In the genomic region with DNA sequence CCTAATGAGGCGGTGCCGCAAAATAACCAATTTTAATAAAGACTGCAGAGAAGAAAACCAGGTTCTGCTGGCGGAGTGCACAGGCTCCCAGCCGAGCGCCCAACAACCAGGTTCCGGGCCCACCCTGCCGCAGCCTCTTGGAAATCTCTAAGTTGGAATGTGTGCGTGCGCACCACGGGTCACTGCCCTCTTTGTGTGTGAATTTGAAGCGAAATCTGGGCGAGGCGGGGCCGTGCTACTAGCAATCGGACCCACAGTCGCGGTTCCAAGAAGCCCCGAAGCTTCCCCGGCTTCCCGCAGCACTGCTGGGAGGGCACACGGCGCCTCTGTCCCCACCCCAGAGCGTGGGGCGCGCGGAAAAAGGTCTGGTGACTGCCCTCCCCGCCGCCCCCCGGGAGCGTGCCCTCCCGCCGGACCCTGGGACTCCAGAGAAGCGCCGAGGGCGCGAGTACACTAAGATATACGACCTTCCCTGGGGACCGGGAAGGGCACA, we compare ENCODE assay signal across 8 cellular contexts. TPM values are rescaled to one million over a fixed set of nuclear protein-coding genes. Genes with fewer than 3 reads are reported as not detected.
DNase-seq lines count a peak whose midpoint lies in the region; TF ChIP-seq lines count a peak whose summit lies in the region.

No MANE protein-coding gene starts in this region.

- peaks cover 71% of the 10 kb centered on the region for H3K4me1 ChIP-seq in mononuclear cell (ENCODE audit: insufficient read depth, low read length)
- H3K4me1 ChIP-seq in suprapubic skin, result peaks cover 62% of the 10 kb centered on the region

- no peaks in the 10 kb centered on the region for H3K27me3 ChIP-seq in mononuclear cell (ENCODE audit: insufficient read depth, low read length)
- no peaks in the 10 kb centered on the region for H3K27me3 ChIP-seq in suprapubic skin

- H3K36me3 Mint-ChIP-seq in endothelial cell (ENCODE audit: low read depth, unreplicated experiment), result no peaks in the 10 kb centered on the region

- peak overlapping the region; percentile 92 for H3K4me3 Mint-ChIP-seq in endothelial cell (ENCODE audit: unreplicated experiment)

- peaks cover 17% of the 10 kb centered on the region for H3K4me1 Mint-ChIP-seq in endothelial cell (ENCODE audit: unreplicated experiment)

- TF ChIP-seq RAD21 in Ishikawa (IDR thresholded peaks at IDR 0.05; ENCODE audit: low read depth), result no peak

- no peaks in the 10 kb centered on the region for H3K36me3 ChIP-seq in suprapubic skin

- in situ Hi-C loops in Caki2 (cut with HindIII; ENCODE audit: low pct_unique_long_range_greater_than_20kb, low sequenced_read_pairs), result no loop called here

- peak overlapping the region; percentile 90 for H3K27ac Mint-ChIP-seq in endothelial cell (ENCODE audit: unreplicated experiment)

- TF ChIP-seq EP300 in Ishikawa (IDR thresholded peaks at IDR 0.05; ENCODE audit: borderline replicate concordance) (no peak), suprapubic skin (IDR thresholded peaks at IDR 0.05) (no peak)

- peaks cover 7% of the 10 kb centered on the region for H3K27me3 Mint-ChIP-seq in endothelial cell (ENCODE audit: unreplicated experiment)

- 1% methylated on average over 25 of the region's 38 CpGs for WGBS in suprapubic skin

- TF ChIP-seq CTCF in GM20000 (IDR thresholded peaks at IDR 0.05; ENCODE audit: extremely low read depth, missing control alignments) (no peak), endothelial cell (IDR thresholded peaks at IDR 0.05; ENCODE audit: unreplicated experiment) (no peak), suprapubic skin (IDR thresholded peaks at IDR 0.05) (no peak)

- H3K4me3 ChIP-seq in mononuclear cell (ENCODE audit: low read length) (peak overlapping the region; percentile 96), suprapubic skin (peak overlapping the region; percentile 91)

- peak in 1 of 2 donors; percentile 5 for TF ChIP-seq POLR2A in suprapubic skin (IDR thresholded peaks at IDR 0.05)

- peak overlapping the region; percentile 100 for H3K27ac ChIP-seq in suprapubic skin

- H3K9me3 ChIP-seq in mononuclear cell (ENCODE audit: low read depth, low read length) (no peaks in the 10 kb centered on the region), suprapubic skin (no peaks in the 10 kb centered on the region)

- no peaks in the 10 kb centered on the region for H3K9me3 Mint-ChIP-seq in endothelial cell (ENCODE audit: unreplicated experiment)

- peak; percentile 88 for DNase-seq in Caki2 (ENCODE audit: low read depth)
- DNase-seq in GM20000 (ENCODE audit: low spot score), result peak; percentile 23
- DNase-seq in activated CD4-positive, alpha-beta T cell treated with anti-CD3 and anti-CD28 coated beads for 48 hours, result peak; percentile 64
- peak; percentile 67 for DNase-seq in endothelial cell (ENCODE audit: low spot score)
- peak; percentile 94 to 95 for DNase-seq in suprapubic skin (ENCODE audit: low spot score in 2 of 2)
- DNase-seq in NCI-H2029 treated with DMSO at 0.1 percent for 48 hours (lab: John Stamatoyannopoulos, UW), result no peak

TF ChIP-seq in Ishikawa, 13 proteins besides CTCF, POLR2A, EP300 and RAD21:
- TF ChIP-seq, protein P1, sequence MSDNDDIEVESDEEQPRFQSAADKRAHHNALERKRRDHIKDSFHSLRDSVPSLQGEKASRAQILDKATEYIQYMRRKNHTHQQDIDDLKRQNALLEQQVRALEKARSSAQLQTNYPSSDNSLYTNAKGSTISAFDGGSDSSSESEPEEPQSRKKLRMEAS (IDR thresholded peaks at IDR 0.05), result 0 out of 2 replicates have a peak, but pooled peaks have one; percentile 17
- TF ChIP-seq YY1 (IDR thresholded peaks at IDR 0.05; ENCODE audit: low read depth) (no peak), TEAD4 (IDR thresholded peaks at IDR 0.05) (peak; percentile 46; the same call in 1 of the 2 replicates), ZBTB7A (IDR thresholded peaks at IDR 0.05; ENCODE audit: low read depth) (peak; percentile 7; the same call in 1 of the 2 replicates)

RNA-seq across cellular contexts. Expression of gene MAP3K8, which starts 0.7 kb away (rescaled TPM):
- total RNA-seq in Caki2 (2014; rRNA removed; shearing (Covaris generic); ENCODE audit: low replicate concordance), result 6.6 and 13.2 TPM in 2 replicates
- total RNA-seq in endothelial cell (ENCODE audit: unreplicated experiment) (6.2 TPM), mononuclear cell (88.9 TPM), suprapubic skin (10 to 100 TPM; 21.9 to 56.4 (median 54.2) TPM)
